Comparison of ENCODE assay signal across 1 cellular context in the genomic region with DNA sequence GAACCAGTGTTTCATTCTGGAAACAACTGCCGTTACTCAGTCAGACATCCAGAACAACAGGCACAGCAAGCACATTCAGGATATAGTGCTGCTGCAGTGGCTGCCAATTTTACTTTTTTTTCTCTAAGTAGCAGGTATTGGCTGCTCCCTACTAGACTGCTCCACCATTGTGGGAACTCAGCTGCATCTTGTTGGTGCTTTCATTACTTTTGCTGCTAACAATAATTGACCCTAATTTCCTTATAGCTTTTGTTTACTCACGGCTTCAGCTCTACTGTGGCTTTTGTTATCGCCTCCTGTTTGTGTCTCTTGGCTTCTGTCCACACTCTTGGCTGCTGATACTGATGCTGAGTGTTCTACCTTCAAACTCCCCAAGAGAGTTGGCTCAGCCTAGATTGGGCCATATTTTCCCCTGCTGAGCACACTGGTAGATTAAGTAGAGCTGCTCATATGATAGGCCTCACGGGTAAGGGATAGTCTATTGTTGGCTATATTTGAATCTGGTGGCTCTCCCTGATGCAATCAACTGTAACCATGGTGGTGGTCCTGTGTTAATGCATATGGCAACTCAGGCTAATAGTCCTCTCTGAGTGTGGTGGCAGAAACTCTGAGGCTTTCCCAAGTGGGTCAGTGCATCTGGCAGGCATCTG.
TF ChIP-seq lines count a peak whose summit lies in the region.

No MANE protein-coding gene starts in this region.

TF ChIP-seq in K562, 482 proteins besides CTCF, POLR2A, EP300 and RAD21 (continued from another document and continues in another):
- 0 out of 2 replicates have a peak, but pooled peaks have one; percentile 41 for TF ChIP-seq CXXC5 (CRISPR knock-in tag; IDR thresholded peaks at IDR 0.05)
- no peak for TF ChIP-seq TRIM28 (IDR thresholded peaks at IDR 0.05)
- TF ChIP-seq SOX6 (IDR thresholded peaks at IDR 0.05) = peak; percentile 81
- TF ChIP-seq HDAC8 (tag; IDR thresholded peaks at IDR 0.05) = no peak
- TF ChIP-seq, protein P1, sequence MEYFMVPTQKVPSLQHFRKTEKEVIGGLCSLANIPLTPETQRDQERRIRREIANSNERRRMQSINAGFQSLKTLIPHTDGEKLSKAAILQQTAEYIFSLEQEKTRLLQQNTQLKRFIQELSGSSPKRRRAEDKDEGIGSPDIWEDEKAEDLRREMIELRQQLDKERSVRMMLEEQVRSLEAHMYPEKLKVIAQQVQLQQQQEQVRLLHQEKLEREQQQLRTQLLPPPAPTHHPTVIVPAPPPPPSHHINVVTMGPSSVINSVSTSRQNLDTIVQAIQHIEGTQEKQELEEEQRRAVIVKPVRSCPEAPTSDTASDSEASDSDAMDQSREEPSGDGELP (CRISPR knock-in tag; IDR thresholded peaks at IDR 0.05; ENCODE audit: borderline replicate concordance) = no peak
- TF ChIP-seq BRD9 (IDR thresholded peaks at IDR 0.05; ENCODE audit: low read depth, partially characterized antibody) = no peak
- no peak for TF ChIP-seq TFAM (CRISPR knock-in tag; conservative IDR thresholded peaks at IDR 0.05)
- TF ChIP-seq, protein P2, sequence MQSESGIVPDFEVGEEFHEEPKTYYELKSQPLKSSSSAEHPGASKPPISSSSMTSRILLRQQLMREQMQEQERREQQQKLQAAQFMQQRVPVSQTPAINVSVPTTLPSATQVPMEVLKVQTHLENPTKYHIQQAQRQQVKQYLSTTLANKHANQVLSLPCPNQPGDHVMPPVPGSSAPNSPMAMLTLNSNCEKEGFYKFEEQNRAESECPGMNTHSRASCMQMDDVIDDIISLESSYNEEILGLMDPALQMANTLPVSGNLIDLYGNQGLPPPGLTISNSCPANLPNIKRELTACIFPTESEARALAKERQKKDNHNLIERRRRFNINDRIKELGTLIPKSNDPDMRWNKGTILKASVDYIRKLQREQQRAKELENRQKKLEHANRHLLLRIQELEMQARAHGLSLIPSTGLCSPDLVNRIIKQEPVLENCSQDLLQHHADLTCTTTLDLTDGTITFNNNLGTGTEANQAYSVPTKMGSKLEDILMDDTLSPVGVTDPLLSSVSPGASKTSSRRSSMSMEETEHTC (IDR thresholded peaks at IDR 0.05) = no peak
- TF ChIP-seq CBX5 (IDR thresholded peaks at IDR 0.05; ENCODE audit: borderline replicate concordance, low read depth) = no peak
- TF ChIP-seq ZNF766 (CRISPR knock-in tag; conservative IDR thresholded peaks at IDR 0.05) = peak; percentile 45; the same call in 1 of the 2 replicates
- TF ChIP-seq, protein P3, sequence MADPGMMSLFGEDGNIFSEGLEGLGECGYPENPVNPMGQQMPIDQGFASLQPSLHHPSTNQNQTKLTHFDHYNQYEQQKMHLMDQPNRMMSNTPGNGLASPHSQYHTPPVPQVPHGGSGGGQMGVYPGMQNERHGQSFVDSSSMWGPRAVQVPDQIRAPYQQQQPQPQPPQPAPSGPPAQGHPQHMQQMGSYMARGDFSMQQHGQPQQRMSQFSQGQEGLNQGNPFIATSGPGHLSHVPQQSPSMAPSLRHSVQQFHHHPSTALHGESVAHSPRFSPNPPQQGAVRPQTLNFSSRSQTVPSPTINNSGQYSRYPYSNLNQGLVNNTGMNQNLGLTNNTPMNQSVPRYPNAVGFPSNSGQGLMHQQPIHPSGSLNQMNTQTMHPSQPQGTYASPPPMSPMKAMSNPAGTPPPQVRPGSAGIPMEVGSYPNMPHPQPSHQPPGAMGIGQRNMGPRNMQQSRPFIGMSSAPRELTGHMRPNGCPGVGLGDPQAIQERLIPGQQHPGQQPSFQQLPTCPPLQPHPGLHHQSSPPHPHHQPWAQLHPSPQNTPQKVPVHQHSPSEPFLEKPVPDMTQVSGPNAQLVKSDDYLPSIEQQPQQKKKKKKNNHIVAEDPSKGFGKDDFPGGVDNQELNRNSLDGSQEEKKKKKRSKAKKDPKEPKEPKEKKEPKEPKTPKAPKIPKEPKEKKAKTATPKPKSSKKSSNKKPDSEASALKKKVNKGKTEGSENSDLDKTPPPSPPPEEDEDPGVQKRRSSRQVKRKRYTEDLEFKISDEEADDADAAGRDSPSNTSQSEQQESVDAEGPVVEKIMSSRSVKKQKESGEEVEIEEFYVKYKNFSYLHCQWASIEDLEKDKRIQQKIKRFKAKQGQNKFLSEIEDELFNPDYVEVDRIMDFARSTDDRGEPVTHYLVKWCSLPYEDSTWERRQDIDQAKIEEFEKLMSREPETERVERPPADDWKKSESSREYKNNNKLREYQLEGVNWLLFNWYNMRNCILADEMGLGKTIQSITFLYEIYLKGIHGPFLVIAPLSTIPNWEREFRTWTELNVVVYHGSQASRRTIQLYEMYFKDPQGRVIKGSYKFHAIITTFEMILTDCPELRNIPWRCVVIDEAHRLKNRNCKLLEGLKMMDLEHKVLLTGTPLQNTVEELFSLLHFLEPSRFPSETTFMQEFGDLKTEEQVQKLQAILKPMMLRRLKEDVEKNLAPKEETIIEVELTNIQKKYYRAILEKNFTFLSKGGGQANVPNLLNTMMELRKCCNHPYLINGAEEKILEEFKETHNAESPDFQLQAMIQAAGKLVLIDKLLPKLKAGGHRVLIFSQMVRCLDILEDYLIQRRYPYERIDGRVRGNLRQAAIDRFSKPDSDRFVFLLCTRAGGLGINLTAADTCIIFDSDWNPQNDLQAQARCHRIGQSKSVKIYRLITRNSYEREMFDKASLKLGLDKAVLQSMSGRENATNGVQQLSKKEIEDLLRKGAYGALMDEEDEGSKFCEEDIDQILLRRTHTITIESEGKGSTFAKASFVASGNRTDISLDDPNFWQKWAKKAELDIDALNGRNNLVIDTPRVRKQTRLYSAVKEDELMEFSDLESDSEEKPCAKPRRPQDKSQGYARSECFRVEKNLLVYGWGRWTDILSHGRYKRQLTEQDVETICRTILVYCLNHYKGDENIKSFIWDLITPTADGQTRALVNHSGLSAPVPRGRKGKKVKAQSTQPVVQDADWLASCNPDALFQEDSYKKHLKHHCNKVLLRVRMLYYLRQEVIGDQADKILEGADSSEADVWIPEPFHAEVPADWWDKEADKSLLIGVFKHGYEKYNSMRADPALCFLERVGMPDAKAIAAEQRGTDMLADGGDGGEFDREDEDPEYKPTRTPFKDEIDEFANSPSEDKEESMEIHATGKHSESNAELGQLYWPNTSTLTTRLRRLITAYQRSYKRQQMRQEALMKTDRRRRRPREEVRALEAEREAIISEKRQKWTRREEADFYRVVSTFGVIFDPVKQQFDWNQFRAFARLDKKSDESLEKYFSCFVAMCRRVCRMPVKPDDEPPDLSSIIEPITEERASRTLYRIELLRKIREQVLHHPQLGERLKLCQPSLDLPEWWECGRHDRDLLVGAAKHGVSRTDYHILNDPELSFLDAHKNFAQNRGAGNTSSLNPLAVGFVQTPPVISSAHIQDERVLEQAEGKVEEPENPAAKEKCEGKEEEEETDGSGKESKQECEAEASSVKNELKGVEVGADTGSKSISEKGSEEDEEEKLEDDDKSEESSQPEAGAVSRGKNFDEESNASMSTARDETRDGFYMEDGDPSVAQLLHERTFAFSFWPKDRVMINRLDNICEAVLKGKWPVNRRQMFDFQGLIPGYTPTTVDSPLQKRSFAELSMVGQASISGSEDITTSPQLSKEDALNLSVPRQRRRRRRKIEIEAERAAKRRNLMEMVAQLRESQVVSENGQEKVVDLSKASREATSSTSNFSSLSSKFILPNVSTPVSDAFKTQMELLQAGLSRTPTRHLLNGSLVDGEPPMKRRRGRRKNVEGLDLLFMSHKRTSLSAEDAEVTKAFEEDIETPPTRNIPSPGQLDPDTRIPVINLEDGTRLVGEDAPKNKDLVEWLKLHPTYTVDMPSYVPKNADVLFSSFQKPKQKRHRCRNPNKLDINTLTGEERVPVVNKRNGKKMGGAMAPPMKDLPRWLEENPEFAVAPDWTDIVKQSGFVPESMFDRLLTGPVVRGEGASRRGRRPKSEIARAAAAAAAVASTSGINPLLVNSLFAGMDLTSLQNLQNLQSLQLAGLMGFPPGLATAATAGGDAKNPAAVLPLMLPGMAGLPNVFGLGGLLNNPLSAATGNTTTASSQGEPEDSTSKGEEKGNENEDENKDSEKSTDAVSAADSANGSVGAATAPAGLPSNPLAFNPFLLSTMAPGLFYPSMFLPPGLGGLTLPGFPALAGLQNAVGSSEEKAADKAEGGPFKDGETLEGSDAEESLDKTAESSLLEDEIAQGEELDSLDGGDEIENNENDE (IDR thresholded peaks at IDR 0.05; ENCODE audit: low read depth, low read length) = no peak
- no peak for TF ChIP-seq TBL1XR1 (IDR thresholded peaks at IDR 0.05; ENCODE audit: low read length in 2 of 2)
- no peak for TF ChIP-seq PHB2 (IDR thresholded peaks at IDR 0.05; ENCODE audit: low read depth)
- peak in 1 of 2 experiments; percentile 62; a peak in 2 of 4 replicates for TF ChIP-seq FOXA3 (CRISPR knock-in tag; conservative IDR thresholded peaks at IDR 0.05 in 1 of 2, IDR thresholded peaks at IDR 0.05 in 1 of 2)
- no peak for TF ChIP-seq YBX1 (IDR thresholded peaks at IDR 0.05)
- no peak for TF ChIP-seq ZNF197 (CRISPR knock-in tag; IDR thresholded peaks at IDR 0.05; ENCODE audit: low read depth)
- no peak for TF ChIP-seq BCOR (IDR thresholded peaks at IDR 0.05)
- peak; percentile 26; the same call in 1 of the 2 replicates for TF ChIP-seq FOXM1 (IDR thresholded peaks at IDR 0.05; ENCODE audit: low read depth)
- TF ChIP-seq FOXM1 (CRISPR knock-in tag; IDR thresholded peaks at IDR 0.05; ENCODE audit: low read depth) = no peak
- no peak for TF ChIP-seq ZNF253 (CRISPR knock-in tag; conservative IDR thresholded peaks at IDR 0.05)
- no peak for TF ChIP-seq ZBTB17 (CRISPR knock-in tag; IDR thresholded peaks at IDR 0.05)
- no peak; the same call in 1 of the 2 replicates for TF ChIP-seq NBN (IDR thresholded peaks at IDR 0.05; ENCODE audit: low read depth)
- TF ChIP-seq, protein P4, sequence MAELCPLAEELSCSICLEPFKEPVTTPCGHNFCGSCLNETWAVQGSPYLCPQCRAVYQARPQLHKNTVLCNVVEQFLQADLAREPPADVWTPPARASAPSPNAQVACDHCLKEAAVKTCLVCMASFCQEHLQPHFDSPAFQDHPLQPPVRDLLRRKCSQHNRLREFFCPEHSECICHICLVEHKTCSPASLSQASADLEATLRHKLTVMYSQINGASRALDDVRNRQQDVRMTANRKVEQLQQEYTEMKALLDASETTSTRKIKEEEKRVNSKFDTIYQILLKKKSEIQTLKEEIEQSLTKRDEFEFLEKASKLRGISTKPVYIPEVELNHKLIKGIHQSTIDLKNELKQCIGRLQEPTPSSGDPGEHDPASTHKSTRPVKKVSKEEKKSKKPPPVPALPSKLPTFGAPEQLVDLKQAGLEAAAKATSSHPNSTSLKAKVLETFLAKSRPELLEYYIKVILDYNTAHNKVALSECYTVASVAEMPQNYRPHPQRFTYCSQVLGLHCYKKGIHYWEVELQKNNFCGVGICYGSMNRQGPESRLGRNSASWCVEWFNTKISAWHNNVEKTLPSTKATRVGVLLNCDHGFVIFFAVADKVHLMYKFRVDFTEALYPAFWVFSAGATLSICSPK (IDR thresholded peaks at IDR 0.05; ENCODE audit: borderline replicate concordance) = no peak
- TF ChIP-seq, protein P5, sequence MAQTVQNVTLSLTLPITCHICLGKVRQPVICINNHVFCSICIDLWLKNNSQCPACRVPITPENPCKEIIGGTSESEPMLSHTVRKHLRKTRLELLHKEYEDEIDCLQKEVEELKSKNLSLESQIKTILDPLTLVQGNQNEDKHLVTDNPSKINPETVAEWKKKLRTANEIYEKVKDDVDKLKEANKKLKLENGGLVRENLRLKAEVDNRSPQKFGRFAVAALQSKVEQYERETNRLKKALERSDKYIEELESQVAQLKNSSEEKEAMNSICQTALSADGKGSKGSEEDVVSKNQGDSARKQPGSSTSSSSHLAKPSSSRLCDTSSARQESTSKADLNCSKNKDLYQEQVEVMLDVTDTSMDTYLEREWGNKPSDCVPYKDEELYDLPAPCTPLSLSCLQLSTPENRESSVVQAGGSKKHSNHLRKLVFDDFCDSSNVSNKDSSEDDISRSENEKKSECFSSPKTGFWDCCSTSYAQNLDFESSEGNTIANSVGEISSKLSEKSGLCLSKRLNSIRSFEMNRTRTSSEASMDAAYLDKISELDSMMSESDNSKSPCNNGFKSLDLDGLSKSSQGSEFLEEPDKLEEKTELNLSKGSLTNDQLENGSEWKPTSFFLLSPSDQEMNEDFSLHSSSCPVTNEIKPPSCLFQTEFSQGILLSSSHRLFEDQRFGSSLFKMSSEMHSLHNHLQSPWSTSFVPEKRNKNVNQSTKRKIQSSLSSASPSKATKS (CRISPR knock-in tag; IDR thresholded peaks at IDR 0.05) = no peak
- peak; percentile 49; the same call in 1 of the 2 replicates for TF ChIP-seq SMARCA4 (IDR thresholded peaks at IDR 0.05)
- TF ChIP-seq ZNF217 (CRISPR knock-in tag; IDR thresholded peaks at IDR 0.05) = no peak
- no peak for TF ChIP-seq TGIF2 (CRISPR knock-in tag; IDR thresholded peaks at IDR 0.05)
- no peak for TF ChIP-seq CBFA2T2 (conservative IDR thresholded peaks at IDR 0.05)
- no peak for TF ChIP-seq ZC3H11A (IDR thresholded peaks at IDR 0.05; ENCODE audit: low read depth, low read length)
- no peak for TF ChIP-seq ZNF785 (CRISPR knock-in tag; IDR thresholded peaks at IDR 0.05)
- TF ChIP-seq IRF2 (CRISPR knock-in tag; IDR thresholded peaks at IDR 0.05) = no peak
- TF ChIP-seq MXI1 (IDR thresholded peaks at IDR 0.05; ENCODE audit: low read depth, low read length) = no peak
- no peak for TF ChIP-seq CBX1 (IDR thresholded peaks at IDR 0.05; ENCODE audit: low read depth)
- TF ChIP-seq ZNF133 (CRISPR knock-in tag; IDR thresholded peaks at IDR 0.05) = no peak
